ENCODE assay signal across 8 cellular contexts in the genomic region with DNA sequence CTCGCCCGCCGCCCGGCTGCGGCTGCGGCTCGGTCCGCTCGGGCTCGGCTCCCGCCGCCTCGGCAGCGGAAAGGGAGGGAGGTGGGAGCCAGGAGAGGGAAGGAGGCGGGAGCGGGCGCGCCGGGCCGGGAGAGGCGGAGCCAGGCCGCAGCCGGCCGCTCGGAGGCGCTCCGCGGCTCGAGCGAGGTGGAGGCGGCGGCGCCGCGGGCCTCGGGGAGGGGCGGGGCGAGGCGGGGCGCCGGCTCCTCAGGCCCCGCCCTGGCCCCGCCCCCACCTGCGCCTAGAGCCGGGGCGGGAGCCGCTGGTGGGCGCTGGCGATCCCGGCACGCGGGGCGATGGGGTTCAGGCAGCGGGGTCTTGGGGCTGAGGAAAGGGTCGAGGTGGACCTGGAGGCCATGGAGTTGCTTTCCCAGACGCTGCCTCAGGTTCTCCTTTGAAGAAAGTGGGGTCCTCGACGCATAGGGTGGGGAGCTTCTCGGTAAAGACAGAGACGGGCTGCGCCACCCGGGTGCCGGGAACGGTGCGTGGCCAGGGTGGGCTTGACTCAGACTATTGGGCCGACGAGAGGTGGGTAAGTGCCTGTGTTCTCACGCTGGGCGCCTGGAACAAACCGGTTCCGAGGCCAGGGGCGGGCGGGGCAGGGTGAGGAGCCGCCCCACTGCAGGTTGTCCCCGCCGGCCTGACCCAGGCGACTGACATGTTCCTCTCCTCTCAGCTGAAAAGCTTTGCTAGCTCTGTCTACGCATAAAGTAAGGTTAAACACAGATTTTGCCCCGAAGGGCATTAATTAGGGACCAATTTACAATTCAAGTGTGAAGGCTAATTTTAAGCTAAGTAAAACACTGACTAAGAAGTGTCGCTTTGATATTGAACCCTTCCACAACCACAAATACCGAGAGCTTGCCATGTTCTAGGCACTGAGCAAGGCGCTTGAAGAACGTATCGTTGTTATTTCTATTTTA. TPM values are rescaled to one million over a fixed set of nuclear protein-coding genes. Genes with fewer than 3 reads are reported as not detected.
DNase-seq lines count a peak whose midpoint lies in the region; ATAC-seq and TF ChIP-seq lines count a peak whose summit lies in the region.

A gene (minus strand): TSS at position 75 of the 962 bp plus-strand sequence. CDS start 218 bp downstream, outside the sequence.

- H3K27me3 Mint-ChIP-seq in T-helper 17 cell, result no peaks in the 10 kb centered on the region
- H3K27me3 Mint-ChIP-seq in type B pancreatic cell, result peaks cover 3% of the 10 kb centered on the region

- H3K9me3 ChIP-seq in HEK293 (ENCODE audit: control insufficient read depth, insufficient read depth, low read depth, low read length), result no peaks in the 10 kb centered on the region
- no peaks in the 10 kb centered on the region for H3K9me3 ChIP-seq in T-helper 17 cell (ENCODE audit: control insufficient read depth, low read length, poor library complexity, severe bottlenecking)
- no peaks in the 10 kb centered on the region for H3K9me3 ChIP-seq in prostate gland

- no peaks in the 10 kb centered on the region for H3K36me3 Mint-ChIP-seq in T-helper 17 cell (ENCODE audit: low read depth)
- no peaks in the 10 kb centered on the region for H3K36me3 Mint-ChIP-seq in type B pancreatic cell

- no peaks in the 10 kb centered on the region; the same call in 1 of the 2 replicates for H3K27me3 ChIP-seq in GM06990 (replicated peaks; ENCODE audit: control insufficient read depth, insufficient read depth, low read length)
- H3K27me3 ChIP-seq in prostate gland (replicated peaks; ENCODE audit: insufficient read depth), result no peaks in the 10 kb centered on the region

- TF ChIP-seq CTCF in GM06990 (IDR thresholded peaks at IDR 0.05; ENCODE audit: insufficient read depth, low read length, poor library complexity, severe bottlenecking) (peak; percentile 43), HEK293 (tag by site-specific recombination; IDR thresholded peaks at IDR 0.05) (peak; percentile 79), prostate gland (IDR thresholded peaks at IDR 0.05) (peak in 2 of 4 experiments; percentile 25 to 41), type B pancreatic cell (conservative IDR thresholded peaks at IDR 0.05) (peak; percentile 23)

- H3K4me1 Mint-ChIP-seq in T-helper 17 cell (peaks cover 5% of the 10 kb centered on the region), type B pancreatic cell (ENCODE audit: unreplicated experiment) (peaks cover 9% of the 10 kb centered on the region)

- H3K4me3 ChIP-seq in GM06990 (replicated peaks; ENCODE audit: low read depth, low read length) (peak within 1 kb of the TSS; percentile 61), HEK293 (ENCODE audit: low read depth, low read length) (peak within 1 kb of the TSS; percentile 75), prostate gland (peak within 1 kb of the TSS; percentile 65 to 76)

- POLR2A ChIA-PET in HEK293 (lab: Yijun Ruan, JAX), result interaction anchor here (0.7 to 1.4 kb wide), 7 partner anchors 12 to 176 kb away, joined by 3 read pairs; a partner anchor contains a TSS

- H3K36me3 ChIP-seq in GM06990 (ENCODE audit: control insufficient read depth, insufficient read depth, low read length), result no peaks in the 10 kb centered on the region
- H3K36me3 ChIP-seq in HEK293 (ENCODE audit: control insufficient read depth in 2 of 2, insufficient read depth in 1 of 2, low read length in 2 of 2), result peaks cover 0 to 8% of the 10 kb centered on the region in 2 experiments; a peak in 1 of 3 replicates
- no peaks in the 10 kb centered on the region for H3K36me3 ChIP-seq in prostate gland

- H3K27ac ChIP-seq in HEK293 (ENCODE audit: extremely low read depth, low read depth, low read length) (peak within 1 kb of the TSS; percentile 77; the same call in 1 of the 2 replicates), prostate gland (peak within 1 kb of the TSS; percentile 93 to 94)

- intact Hi-C loops in left ventricle myocardium superior (cut with micrococcal nuclease), result no loop called here
- intact Hi-C loops in prostate gland (cut with DNase I), result loop anchor here (5.0 kb wide), 1 partner anchor 35 kb away; no protein-coding TSS in a partner anchor

- H3K4me1 ChIP-seq in HEK293 (ENCODE audit: control insufficient read depth, insufficient read depth, low read length) (peaks cover 11% of the 10 kb centered on the region; the same call in 1 of the 2 replicates), prostate gland (replicated peaks) (no peaks in the 10 kb centered on the region)

- H3K4me3 Mint-ChIP-seq in T-helper 17 cell (peak within 1 kb of the TSS; percentile 85), type B pancreatic cell (peak within 1 kb of the TSS; percentile 87)

- peak; percentile 97 for ATAC-seq in T-helper 17 cell
- ATAC-seq in left ventricle myocardium superior, result peak; percentile 98

- WGBS in prostate gland, result 4% methylated on average over 81 of the region's 84 CpGs

- H3K9me3 Mint-ChIP-seq in type B pancreatic cell, result no peaks in the 10 kb centered on the region

- TF ChIP-seq POLR2A in prostate gland (IDR thresholded peaks at IDR 0.05), result peak; percentile 32

- DNase-seq in GM06990 (ENCODE audit: extremely low read depth, insufficient read length) (peak; percentile 75), NAMALWA (ENCODE audit: low spot score) (peak; percentile 75), T-helper 17 cell (peak; percentile 62 to 86 (median 82)), amygdala (lab: John Stamatoyannopoulos, UW) (peak in 54 of 56 donors; percentile 27 to 88 (median 71)), left ventricle myocardium superior (peak; percentile 93), prostate gland (ENCODE audit: low spot score) (peak; percentile 86), type B pancreatic cell (ENCODE audit: extremely low spot score, unreplicated experiment) (peak; percentile 88)

- CTCF ChIA-PET in HEK293 (lab: Yijun Ruan, JAX), result interaction anchor here (0.7 to 4.0 kb wide), 11 partner anchors 29 to 210 kb away, joined by 3 to 23 read pairs (median 4); no protein-coding TSS in a partner anchor

- H3K27ac Mint-ChIP-seq in T-helper 17 cell (no peak within 1 kb of the TSS), type B pancreatic cell (peak within 1 kb of the TSS; percentile 72)

TF ChIP-seq in HEK293, 187 proteins besides CTCF, POLR2A, EP300 and RAD21 (continues in another document):
- TF ChIP-seq, protein P1, sequence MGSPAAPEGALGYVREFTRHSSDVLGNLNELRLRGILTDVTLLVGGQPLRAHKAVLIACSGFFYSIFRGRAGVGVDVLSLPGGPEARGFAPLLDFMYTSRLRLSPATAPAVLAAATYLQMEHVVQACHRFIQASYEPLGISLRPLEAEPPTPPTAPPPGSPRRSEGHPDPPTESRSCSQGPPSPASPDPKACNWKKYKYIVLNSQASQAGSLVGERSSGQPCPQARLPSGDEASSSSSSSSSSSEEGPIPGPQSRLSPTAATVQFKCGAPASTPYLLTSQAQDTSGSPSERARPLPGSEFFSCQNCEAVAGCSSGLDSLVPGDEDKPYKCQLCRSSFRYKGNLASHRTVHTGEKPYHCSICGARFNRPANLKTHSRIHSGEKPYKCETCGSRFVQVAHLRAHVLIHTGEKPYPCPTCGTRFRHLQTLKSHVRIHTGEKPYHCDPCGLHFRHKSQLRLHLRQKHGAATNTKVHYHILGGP (tag by site-specific recombination; IDR thresholded peaks at IDR 0.05), result no peak
- no peak for TF ChIP-seq ZNF169 (tag by site-specific recombination; IDR thresholded peaks at IDR 0.05)
- no peak for TF ChIP-seq ZNF155 (tag by site-specific recombination; IDR thresholded peaks at IDR 0.05)
- no peak for TF ChIP-seq ZNF132 (tag by site-specific recombination; IDR thresholded peaks at IDR 0.05; ENCODE audit: borderline replicate concordance)
- no peak for TF ChIP-seq ZNF433 (tag by site-specific recombination; IDR thresholded peaks at IDR 0.05; ENCODE audit: low read depth)
- TF ChIP-seq ZNF768 (tag by site-specific recombination; IDR thresholded peaks at IDR 0.05), result no peak
- TF ChIP-seq MZF1 (tag by site-specific recombination; IDR thresholded peaks at IDR 0.05; ENCODE audit: borderline replicate concordance), result no peak
- no peak for TF ChIP-seq PRDM1 (tag by site-specific recombination; IDR thresholded peaks at IDR 0.05)
- no peak for TF ChIP-seq ZNF701 (tag by site-specific recombination; IDR thresholded peaks at IDR 0.05)
- no peak for TF ChIP-seq ZNF274 (IDR thresholded peaks at IDR 0.05; ENCODE audit: low read length)
- no peak for TF ChIP-seq ZNF274 (tag by site-specific recombination; IDR thresholded peaks at IDR 0.05; ENCODE audit: borderline replicate concordance)
- TF ChIP-seq ZNF416 (tag by site-specific recombination; IDR thresholded peaks at IDR 0.05), result no peak
- TF ChIP-seq ZNF19 (tag by site-specific recombination; IDR thresholded peaks at IDR 0.05; ENCODE audit: low read depth), result no peak
- TF ChIP-seq, protein P2, sequence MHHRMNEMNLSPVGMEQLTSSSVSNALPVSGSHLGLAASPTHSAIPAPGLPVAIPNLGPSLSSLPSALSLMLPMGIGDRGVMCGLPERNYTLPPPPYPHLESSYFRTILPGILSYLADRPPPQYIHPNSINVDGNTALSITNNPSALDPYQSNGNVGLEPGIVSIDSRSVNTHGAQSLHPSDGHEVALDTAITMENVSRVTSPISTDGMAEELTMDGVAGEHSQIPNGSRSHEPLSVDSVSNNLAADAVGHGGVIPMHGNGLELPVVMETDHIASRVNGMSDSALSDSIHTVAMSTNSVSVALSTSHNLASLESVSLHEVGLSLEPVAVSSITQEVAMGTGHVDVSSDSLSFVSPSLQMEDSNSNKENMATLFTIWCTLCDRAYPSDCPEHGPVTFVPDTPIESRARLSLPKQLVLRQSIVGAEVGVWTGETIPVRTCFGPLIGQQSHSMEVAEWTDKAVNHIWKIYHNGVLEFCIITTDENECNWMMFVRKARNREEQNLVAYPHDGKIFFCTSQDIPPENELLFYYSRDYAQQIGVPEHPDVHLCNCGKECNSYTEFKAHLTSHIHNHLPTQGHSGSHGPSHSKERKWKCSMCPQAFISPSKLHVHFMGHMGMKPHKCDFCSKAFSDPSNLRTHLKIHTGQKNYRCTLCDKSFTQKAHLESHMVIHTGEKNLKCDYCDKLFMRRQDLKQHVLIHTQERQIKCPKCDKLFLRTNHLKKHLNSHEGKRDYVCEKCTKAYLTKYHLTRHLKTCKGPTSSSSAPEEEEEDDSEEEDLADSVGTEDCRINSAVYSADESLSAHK (tag by site-specific recombination; IDR thresholded peaks at IDR 0.05), result no peak
- TF ChIP-seq ZNF266 (tag by site-specific recombination; IDR thresholded peaks at IDR 0.05; ENCODE audit: low read depth), result no peak
- TF ChIP-seq ZNF48 (tag by site-specific recombination; IDR thresholded peaks at IDR 0.05), result no peak
- TF ChIP-seq ZNF677 (tag by site-specific recombination; IDR thresholded peaks at IDR 0.05), result no peak
- no peak for TF ChIP-seq ZNF324 (tag by site-specific recombination; IDR thresholded peaks at IDR 0.05)
- TF ChIP-seq ZNF585B (tag by site-specific recombination; IDR thresholded peaks at IDR 0.05), result no peak
- no peak for TF ChIP-seq ZFP37 (tag by site-specific recombination; IDR thresholded peaks at IDR 0.05)
- TF ChIP-seq ZEB2 (tag by site-specific recombination; IDR thresholded peaks at IDR 0.05), result peak; percentile 74

RNA-seq across cellular contexts. Expression of the gene that starts here (rescaled TPM):
- total RNA-seq in T-helper 17 cell, result 1 to 10 TPM; 1.1 to 1.5 TPM
- 12.7 TPM for total RNA-seq in left ventricle myocardium superior
- total RNA-seq in prostate gland, result 10 to 100 TPM; 46.9 to 57.7 TPM
- 64.4 and 72.1 TPM in 2 replicates for total RNA-seq in type B pancreatic cell (ENCODE audit: low replicate concordance)

Comparison
In these comparisons a context has a peak if more than half of its experiments do, and no peak if none do; other contexts are left out.
1. Peak in every context shown above with its lines: DNase-seq, ATAC-seq, H3K4me3 ChIP-seq and H3K27ac ChIP-seq.